ENCODE assay signal across 1 cellular context in the genomic region with DNA sequence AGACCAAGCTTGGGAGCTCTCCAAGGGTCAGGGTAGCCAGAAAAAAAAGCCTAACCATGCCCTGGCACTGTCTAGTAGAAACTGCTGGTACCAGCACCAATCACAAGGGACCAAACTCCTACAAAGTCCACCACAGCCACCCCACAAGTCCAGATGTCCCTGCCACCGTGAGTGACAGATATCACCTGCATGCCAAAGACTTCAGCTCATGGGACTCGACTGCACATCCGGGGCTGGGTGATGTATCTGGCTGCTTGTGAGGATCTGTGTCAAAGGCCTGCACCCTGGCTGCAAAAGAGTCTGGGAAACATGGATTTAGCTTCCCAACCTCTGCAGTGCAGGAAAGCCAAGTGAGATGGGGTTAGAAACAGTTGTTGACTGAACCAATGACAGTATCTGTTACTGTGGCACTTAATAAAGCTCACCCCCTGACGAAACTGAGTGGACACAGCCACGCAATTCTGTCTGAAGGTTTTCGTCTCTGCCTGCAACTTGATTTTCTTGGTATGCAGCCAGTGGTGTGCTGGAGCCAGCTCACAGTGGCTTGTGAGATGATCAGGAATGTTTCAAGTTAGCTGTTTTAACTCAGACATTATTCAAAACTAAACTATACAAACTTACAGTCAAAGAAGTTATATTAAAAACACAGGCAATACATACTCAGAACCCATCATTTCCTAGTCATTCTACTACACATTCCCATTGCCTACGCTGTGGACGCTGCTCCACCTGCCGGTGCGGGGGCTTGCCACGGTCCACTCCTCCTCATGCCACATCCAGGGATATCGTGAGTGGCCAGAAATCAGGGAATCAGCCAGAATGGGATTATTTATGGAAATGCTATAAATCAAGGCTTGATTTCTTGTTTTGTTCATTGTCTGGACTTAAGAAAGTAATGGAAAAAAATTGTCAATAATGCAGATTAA.
TF ChIP-seq lines count a peak whose summit lies in the region.

No MANE protein-coding gene starts in this region.

TF ChIP-seq in IMR-90, 13 proteins besides CTCF, POLR2A, EP300 and RAD21 (continued from another document):
- 0 out of 2 replicates have a peak, but pooled peaks have one; percentile 17 for TF ChIP-seq CEBPB (IDR thresholded peaks at IDR 0.05; ENCODE audit: low read depth, low read length)
- TF ChIP-seq, protein P1, sequence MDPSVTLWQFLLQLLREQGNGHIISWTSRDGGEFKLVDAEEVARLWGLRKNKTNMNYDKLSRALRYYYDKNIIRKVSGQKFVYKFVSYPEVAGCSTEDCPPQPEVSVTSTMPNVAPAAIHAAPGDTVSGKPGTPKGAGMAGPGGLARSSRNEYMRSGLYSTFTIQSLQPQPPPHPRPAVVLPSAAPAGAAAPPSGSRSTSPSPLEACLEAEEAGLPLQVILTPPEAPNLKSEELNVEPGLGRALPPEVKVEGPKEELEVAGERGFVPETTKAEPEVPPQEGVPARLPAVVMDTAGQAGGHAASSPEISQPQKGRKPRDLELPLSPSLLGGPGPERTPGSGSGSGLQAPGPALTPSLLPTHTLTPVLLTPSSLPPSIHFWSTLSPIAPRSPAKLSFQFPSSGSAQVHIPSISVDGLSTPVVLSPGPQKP (IDR thresholded peaks at IDR 0.05; ENCODE audit: borderline replicate concordance, low read depth, low read length) = no peak
